Comparison of ENCODE assay signal across 1 cellular context in genomic region chr10:116947838-116948529, GRCh38.
TF ChIP-seq lines count a peak whose summit lies in the region.

No MANE protein-coding gene starts in this region.

TF ChIP-seq in H1, 55 proteins besides CTCF, POLR2A, EP300 and RAD21 (continued from another document):
- TF ChIP-seq USF2 (IDR thresholded peaks at IDR 0.05; ENCODE audit: low read length) = no peak
- no peak for TF ChIP-seq SP4 (IDR thresholded peaks at IDR 0.05; ENCODE audit: low read length)
- TF ChIP-seq RBBP5 (IDR thresholded peaks at IDR 0.05; ENCODE audit: borderline replicate concordance, low read depth, low read length) = no peak
- TF ChIP-seq BACH1 (IDR thresholded peaks at IDR 0.05; ENCODE audit: low read length) = no peak
- TF ChIP-seq BRCA1 (IDR thresholded peaks at IDR 0.05; ENCODE audit: low read depth, low read length) = no peak; the same call in 1 of the 2 replicates
- no peak for TF ChIP-seq CTBP2 (IDR thresholded peaks at IDR 0.05; ENCODE audit: borderline replicate concordance, insufficient read depth, insufficient read length, low read length)
- no peak for TF ChIP-seq ZNF274 (IDR thresholded peaks at IDR 0.05; ENCODE audit: borderline replicate concordance, extremely low read depth, low read length)
TF ChIP-seq in H1: peak in this region for 2.
